Comparison of ENCODE assay signal across 15 cellular contexts in the genomic region with DNA sequence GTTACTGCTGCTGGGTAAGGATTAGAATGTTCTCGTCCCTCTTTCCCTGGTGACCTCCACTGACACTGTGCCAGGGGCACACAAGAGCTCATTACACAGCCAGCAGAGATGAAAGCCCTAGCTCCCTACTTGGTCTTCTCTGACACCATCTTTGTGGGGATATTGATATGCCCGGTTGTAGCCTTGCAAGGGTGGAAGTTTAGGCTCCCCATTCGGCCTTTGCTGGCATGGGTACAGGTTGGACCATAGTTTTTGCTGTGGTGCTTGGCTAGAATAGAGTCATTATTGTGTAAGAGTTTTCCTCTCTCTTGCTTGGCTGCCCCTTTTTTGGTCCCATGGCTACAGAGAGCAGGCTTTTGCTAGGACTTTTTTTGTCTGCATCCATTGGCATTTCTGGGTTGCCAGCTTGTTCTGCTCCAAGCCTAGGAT. TPM values are rescaled to one million over a fixed set of nuclear protein-coding genes. Genes with fewer than 3 reads are reported as not detected.
DNase-seq lines count a peak whose midpoint lies in the region; ATAC-seq, FAIRE-seq and TF ChIP-seq lines count a peak whose summit lies in the region.
"Had no signal": no experiment of that assay in that cellular context is flagged by ENCODE, and none has a peak within 500 bp of the region (broad histone marks: within the 10 kb centered on the region; RNA-seq: fewer than 3 reads in every experiment).

No MANE protein-coding gene starts in this region.

- dilution Hi-C loops in keratinocyte (cut with MboI; ENCODE audit: extremely low pct_ligation_motif_present, low sequenced_read_pairs), result no loop called here

- ATAC-seq in HG03196 (IDR thresholded peaks at IDR 0.05; ENCODE audit: unreplicated experiment) (no peak), HG02759 (IDR thresholded peaks at IDR 0.05; ENCODE audit: unreplicated experiment) (no peak)

- TF ChIP-seq CTCF in bronchial epithelial cell (IDR thresholded peaks at IDR 0.05; ENCODE audit: insufficient read depth, low read length, severe bottlenecking) (no peak), keratinocyte (optimal IDR thresholded peaks at IDR 0.05 in 1 of 3, IDR thresholded peaks at IDR 0.05 in 1 of 3, conservative IDR thresholded peaks at IDR 0.05 in 1 of 3; ENCODE audit: extremely low read depth in 1 of 3, insufficient read depth in 2 of 3, low read length in 3 of 3) (no peak)

- H3K4me1 ChIP-seq in keratinocyte (ENCODE audit: control insufficient read depth, extremely low read depth, insufficient read depth, low read length), result peaks cover 34% of the 10 kb centered on the region

- no peak overlapping the region for H3K9ac ChIP-seq in keratinocyte (ENCODE audit: control insufficient read depth, extremely low read depth, insufficient read depth, low read length)

- peaks cover 91% of the 10 kb centered on the region for H3K79me2 ChIP-seq in keratinocyte (ENCODE audit: control insufficient read depth, insufficient read depth, low read length)

- peak; percentile 28 for DNase-seq in G401 (ENCODE audit: low spot score)
- no peak for DNase-seq in bronchial epithelial cell (ENCODE audit: low read depth)
- no peak for DNase-seq in keratinocyte (ENCODE audit: low read depth, low spot score)
- peak; percentile 44 for DNase-seq in pons (ENCODE audit: low spot score)
- DNase-seq in COR-L47 (lab: John Stamatoyannopoulos, UW), result no peak
- DNase-seq in iPS-NIHi7 (ENCODE audit: extremely low spot score), result no peak
- DNase-seq: EL, NCI-H1417, NCI-H187 treated with DMSO at 0.1 percent for 48 hours, NCI-H69 had no signal

- peak; percentile 18 for FAIRE-seq in bronchial epithelial cell (lab: Jason Lieb, UNC)
- peak; percentile 9 for FAIRE-seq in keratinocyte (lab: Jason Lieb, UNC)
- FAIRE-seq: HTR-8/SVneo had no signal

- no peaks in the 10 kb centered on the region for H3K9me3 ChIP-seq in keratinocyte (ENCODE audit: control insufficient read depth, low read depth, low read length)

- H3K4me3 ChIP-seq in bronchial epithelial cell (ENCODE audit: low read depth, low read length) (no peak overlapping the region), keratinocyte (ENCODE audit: control insufficient read depth in 2 of 3, extremely low read depth in 1 of 3, insufficient read depth in 2 of 3, low read depth in 1 of 3, low read length in 3 of 3) (no peak overlapping the region)

- H3K27me3 ChIP-seq in bronchial epithelial cell (ENCODE audit: control insufficient read depth, insufficient read depth, low read length) (no peaks in the 10 kb centered on the region), keratinocyte (ENCODE audit: control insufficient read depth, extremely low read depth, insufficient read depth, low read length) (no peaks in the 10 kb centered on the region)

- in situ Hi-C loops in G401 (cut with HindIII; ENCODE audit: low sequenced_read_pairs), result no loop called here

- H3K36me3 ChIP-seq in bronchial epithelial cell (ENCODE audit: control insufficient read depth, insufficient read depth, low read length) (no peaks in the 10 kb centered on the region), keratinocyte (ENCODE audit: control insufficient read depth in 2 of 2, extremely low read depth in 1 of 2, insufficient read depth in 2 of 2, low read length in 2 of 2) (no peaks in the 10 kb centered on the region)

- no peak overlapping the region for H3K4me2 ChIP-seq in keratinocyte (ENCODE audit: control insufficient read depth, extremely low read depth, insufficient read depth, low read depth, low read length)

- H3K9me1 ChIP-seq in keratinocyte (ENCODE audit: control insufficient read depth, extremely low read depth, insufficient read depth, low read length), result no peaks in the 10 kb centered on the region

- no peak overlapping the region for H3K27ac ChIP-seq in keratinocyte (ENCODE audit: control insufficient read depth, insufficient read depth, low read length)
- H3K27ac ChIP-seq: C4-2B, HL-60 had no signal

- H2AFZ ChIP-seq in keratinocyte (ENCODE audit: control insufficient read depth, low read length), result no peak overlapping the region

- H4K20me1 ChIP-seq in keratinocyte (ENCODE audit: control insufficient read depth, extremely low read depth, insufficient read depth, low read length), result no peaks in the 10 kb centered on the region

RNA-seq across cellular contexts. Expression of gene RAB4A, which starts 12.3 kb away (rescaled TPM):
- 78.3 and 99.2 TPM in 2 replicates for total RNA-seq in G401 (2014; rRNA removed; shearing (Covaris generic))
- total RNA-seq in bronchial epithelial cell, result 33.4 and 39.0 TPM in 2 replicates
- 27.7 to 54.7 TPM (median 42.0 TPM) in 3 replicates for polyA plus RNA-seq in keratinocyte
- polyA plus RNA-seq in keratinocyte (2011; ENCODE audit: low read depth), result 61.7 TPM
- 55.3 and 55.7 TPM in 2 replicates for polyA plus RNA-seq in keratinocyte (2011; cell fraction: cytosol; rRNA removed)
- polyA plus RNA-seq in keratinocyte (2011; cell fraction: nucleus; rRNA removed), result 11.5 and 15.5 TPM in 2 replicates
- 45.9 and 72.4 TPM in 2 replicates for polyA plus RNA-seq in keratinocyte (2012; ENCODE audit: low replicate concordance)
- polyA minus RNA-seq in keratinocyte, result 2.3 to 15.1 TPM (median 5.9 TPM) in 3 replicates
- polyA minus RNA-seq in keratinocyte (2011; cell fraction: cytosol; rRNA and poly(A)+ RNA removed), result 17.3 TPM
- 6.1 and 12.3 TPM in 2 replicates for polyA minus RNA-seq in keratinocyte (2011; cell fraction: nucleus; rRNA and poly(A)+ RNA removed)

RNA-seq across cellular contexts. Expression of gene CCSAP, which starts 59.6 kb away (rescaled TPM):
- 5.1 and 7.9 TPM in 2 replicates for total RNA-seq in G401 (2014; rRNA removed; shearing (Covaris generic))
- 7.6 and 10.1 TPM in 2 replicates for total RNA-seq in bronchial epithelial cell
- polyA plus RNA-seq in keratinocyte, result 3.2 to 6.5 TPM (median 4.3 TPM) in 3 replicates
- 19.2 TPM for polyA plus RNA-seq in keratinocyte (2011; ENCODE audit: low read depth)
- polyA plus RNA-seq in keratinocyte (2011; cell fraction: cytosol; rRNA removed), result 3.1 and 5.3 TPM in 2 replicates
- 4.2 and 5.6 TPM in 2 replicates for polyA plus RNA-seq in keratinocyte (2011; cell fraction: nucleus; rRNA removed)
- 4.7 and 8.1 TPM in 2 replicates for polyA plus RNA-seq in keratinocyte (2012; ENCODE audit: low replicate concordance)
- 1.7 to 5.6 TPM (median 2.2 TPM) in 3 replicates for polyA minus RNA-seq in keratinocyte
- polyA minus RNA-seq in keratinocyte (2011; cell fraction: cytosol; rRNA and poly(A)+ RNA removed), result 4.0 TPM
- polyA minus RNA-seq in keratinocyte (2011; cell fraction: nucleus; rRNA and poly(A)+ RNA removed), result 3.1 and 4.7 TPM in 2 replicates

Comparison
In these comparisons a context has a peak if more than half of its experiments do, and no peak if none do; other contexts are left out.
1. DNase-seq: peak in G401 (single experiment) and pons (single experiment); none in bronchial epithelial cell (single experiment), keratinocyte (single experiment), COR-L47 (single experiment) and iPS-NIHi7 (single experiment).